In the genomic region with DNA sequence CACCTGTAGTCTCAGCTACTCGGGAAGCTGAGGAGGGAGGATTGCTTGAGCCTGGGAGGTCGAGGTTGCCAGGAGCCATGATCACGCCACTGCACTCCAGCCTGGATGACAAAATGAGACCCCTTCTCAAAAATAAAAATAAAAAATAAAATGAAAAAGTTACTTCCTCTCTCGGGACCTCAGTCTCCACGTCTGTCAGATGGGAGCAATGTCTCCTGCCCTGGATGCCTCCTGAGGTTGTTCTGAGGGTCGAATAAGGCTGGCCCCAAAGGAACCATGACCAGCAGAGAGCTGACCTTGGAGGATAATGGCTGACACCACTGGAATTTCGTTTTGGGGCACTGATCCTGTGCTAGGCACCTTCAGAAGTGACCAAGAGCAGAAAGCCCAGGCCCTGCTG, we compare ENCODE assay signal across 24 cellular contexts. TPM values are rescaled to one million over a fixed set of nuclear protein-coding genes. Genes with fewer than 3 reads are reported as not detected.
DNase-seq lines count a peak whose midpoint lies in the region; ATAC-seq, FAIRE-seq and TF ChIP-seq lines count a peak whose summit lies in the region.
"Had no signal": no experiment of that assay in that cellular context is flagged by ENCODE, and none has a peak within 500 bp of the region (broad histone marks: within the 10 kb centered on the region; RNA-seq: fewer than 3 reads in every experiment).

No MANE protein-coding gene starts in this region.

- peak overlapping the region; percentile 26 to 51 for H3K27ac Mint-ChIP-seq in stimulated activated naive CD8-positive, alpha-beta T cell treated with anti-CD3 and anti-CD28 coated beads, Interleukin-15, amount 100 ng/mL, for 72 hours
- no peak overlapping the region for H3K27ac Mint-ChIP-seq in astrocyte (ENCODE audit: unreplicated experiment)

- H3K4me2 ChIP-seq in astrocyte (ENCODE audit: low read length) (no peak overlapping the region), hepatocyte (no peak overlapping the region), smooth muscle cell (no peak overlapping the region)

- FAIRE-seq in astrocyte (lab: Jason Lieb, UNC): no peak
- FAIRE-seq: A204.1, D721Med, HTR-8/SVneo, RCC 7860 had no signal

- CTCF ChIA-PET in GM10248 (lab: Yijun Ruan, JAX): interaction anchor here (1.3 kb wide), 1 partner anchor 54 kb away, joined by 4 read pairs; no protein-coding TSS in a partner anchor

- H2AFZ ChIP-seq in astrocyte (ENCODE audit: low read depth, low read length): peak overlapping the region; percentile 16
- no peak overlapping the region for H2AFZ ChIP-seq in hepatocyte
- H2AFZ ChIP-seq in smooth muscle cell (ENCODE audit: low read depth): no peak overlapping the region

- H3K4me3 ChIP-seq in astrocyte (ENCODE audit: insufficient read depth, low read depth, low read length): no peak overlapping the region
- H3K4me3 ChIP-seq in hepatocyte: no peak overlapping the region
- H3K4me3 ChIP-seq in smooth muscle cell: no peak overlapping the region
- H3K4me3 ChIP-seq: SJSA1 had no signal

- no peaks in the 10 kb centered on the region for H3K36me3 Mint-ChIP-seq in astrocyte (ENCODE audit: low read depth, unreplicated experiment)

- H3K9ac ChIP-seq in astrocyte (ENCODE audit: low read length) (no peak overlapping the region), smooth muscle cell (ENCODE audit: low read depth) (no peak overlapping the region)

- H3K27me3 ChIP-seq in astrocyte (ENCODE audit: insufficient read depth, low read length) (no peaks in the 10 kb centered on the region), hepatocyte (no peaks in the 10 kb centered on the region), smooth muscle cell (ENCODE audit: low read depth) (no peaks in the 10 kb centered on the region)
- H3K27me3 ChIP-seq: SJSA1 had no signal

- POLR2A ChIA-PET in GM10248 (lab: Yijun Ruan, JAX): no interaction called here

- no peak for ATAC-seq in stimulated activated naive CD8-positive, alpha-beta T cell treated with anti-CD3 and anti-CD28 coated beads, Interleukin-15, amount 100 ng/mL, for 72 hours
- no peak for ATAC-seq in stimulated activated naive CD8-positive, alpha-beta T cell treated with anti-CD3 and anti-CD28 coated beads, Interleukin-15, Interleukin-2, amounts not matched to agents 100 U/mL and 50 U/mL, for 24 hours

- no peak overlapping the region for H3K27ac ChIP-seq in astrocyte (ENCODE audit: low read depth, low read length)
- peak overlapping the region; percentile 46 for H3K27ac ChIP-seq in hepatocyte
- peak overlapping the region; percentile 84 for H3K27ac ChIP-seq in smooth muscle cell (ENCODE audit: low read depth)

- H3K36me3 ChIP-seq in astrocyte (ENCODE audit: insufficient read depth, low read length) (no peaks in the 10 kb centered on the region), hepatocyte (replicated peaks; ENCODE audit: insufficient read depth, low read depth) (no peaks in the 10 kb centered on the region), smooth muscle cell (ENCODE audit: low read depth) (no peaks in the 10 kb centered on the region)
- H3K36me3 ChIP-seq: SJSA1 had no signal

- H3K4me3 Mint-ChIP-seq in stimulated activated naive CD8-positive, alpha-beta T cell treated with anti-CD3 and anti-CD28 coated beads, Interleukin-15, amount 100 ng/mL, for 72 hours: no peak overlapping the region
- H3K4me3 Mint-ChIP-seq in astrocyte (ENCODE audit: unreplicated experiment): no peak overlapping the region

- DNase-seq in stimulated activated naive CD8-positive, alpha-beta T cell treated with anti-CD3 and anti-CD28 coated beads, Interleukin-15, amount 100 ng/mL, for 72 hours: no peak
- DNase-seq in stimulated activated naive CD8-positive, alpha-beta T cell treated with anti-CD3 and anti-CD28 coated beads, Interleukin-15, Interleukin-2, amounts not matched to agents 100 U/mL and 50 U/mL, for 24 hours: no peak
- DNase-seq in astrocyte (ENCODE audit: low read depth) (no peak), hepatocyte (ENCODE audit: low spot score) (no peak), smooth muscle cell (lab: John Stamatoyannopoulos, UW; ENCODE audit: unreplicated experiment) (no peak), DMS79 treated with DMSO at 0.1 percent for 48 hours (lab: John Stamatoyannopoulos, UW) (no peak), GM10248 (ENCODE audit: extremely low spot score) (no peak)
- DNase-seq in activated naive CD4-positive, alpha-beta T cell treated with Interleukin-2 at 50 U/mL for 16 hours: no peak
- DNase-seq: DMS53, EL, GF-D8, H7, Kasumi-1, MM.1S, NCI-H1048, NCI-H1417 treated with DMSO at 0.1 percent for 48 hours, NCI-H187, NCI-H446, NCI-H526 had no signal

- no peaks in the 10 kb centered on the region for H3K9me2 ChIP-seq in hepatocyte (replicated peaks; ENCODE audit: insufficient read depth)

- peaks cover 6% of the 10 kb centered on the region for H3K4me1 Mint-ChIP-seq in stimulated activated naive CD8-positive, alpha-beta T cell treated with anti-CD3 and anti-CD28 coated beads, Interleukin-15, amount 100 ng/mL, for 72 hours
- peaks cover 13% of the 10 kb centered on the region for H3K4me1 Mint-ChIP-seq in astrocyte (ENCODE audit: low read depth, unreplicated experiment)

- H3K79me2 ChIP-seq in astrocyte (ENCODE audit: insufficient read depth, low read length): no peaks in the 10 kb centered on the region
- no peaks in the 10 kb centered on the region for H3K79me2 ChIP-seq in hepatocyte
- H3K79me2 ChIP-seq in smooth muscle cell (ENCODE audit: low read depth): no peaks in the 10 kb centered on the region

- H3F3A ChIP-seq in smooth muscle cell (ENCODE audit: low read depth): peaks cover 42% of the 10 kb centered on the region

- H3K4me1 ChIP-seq in astrocyte (ENCODE audit: insufficient read depth, low read length): peaks cover 11% of the 10 kb centered on the region
- peaks cover 22% of the 10 kb centered on the region for H3K4me1 ChIP-seq in hepatocyte (ENCODE audit: insufficient read depth)
- H3K4me1 ChIP-seq in smooth muscle cell (ENCODE audit: low read depth): peaks cover 13% of the 10 kb centered on the region

- no peak for TF ChIP-seq CTCF in astrocyte (IDR thresholded peaks at IDR 0.05; ENCODE audit: insufficient read depth, low read depth, low read length)
- no peak for TF ChIP-seq CTCF in hepatocyte (IDR thresholded peaks at IDR 0.05; ENCODE audit: poor library complexity)
- TF ChIP-seq CTCF in smooth muscle cell (IDR thresholded peaks at IDR 0.05; ENCODE audit: borderline replicate concordance, insufficient read depth, poor library complexity, severe bottlenecking): no peak
- no peak for TF ChIP-seq CTCF in GM10248 (IDR thresholded peaks at IDR 0.05; ENCODE audit: control extremely low read depth, extremely low read depth, low read depth, missing control alignments)

- 87% methylated on average over 7 of the region's 7 CpGs for WGBS in hepatocyte (ENCODE audit: low lambda C conversion rate, missing lambda C conversion rate)
- 85% methylated on average over 7 of the region's 7 CpGs for WGBS in smooth muscle cell (ENCODE audit: low lambda C conversion rate)

- H3K9me3 Mint-ChIP-seq in stimulated activated naive CD8-positive, alpha-beta T cell treated with anti-CD3 and anti-CD28 coated beads, Interleukin-15, amount 100 ng/mL, for 72 hours: no peaks in the 10 kb centered on the region
- no peaks in the 10 kb centered on the region for H3K9me3 Mint-ChIP-seq in astrocyte (ENCODE audit: unreplicated experiment)

- no peaks in the 10 kb centered on the region for H3K9me3 ChIP-seq in astrocyte (ENCODE audit: insufficient read depth, low read depth, low read length)
- H3K9me3 ChIP-seq in hepatocyte (ENCODE audit: low read depth): no peaks in the 10 kb centered on the region
- H3K9me3 ChIP-seq in smooth muscle cell (replicated peaks; ENCODE audit: low read depth): no peaks in the 10 kb centered on the region
- H3K9me3 ChIP-seq: SJSA1 had no signal

- H4K20me1 ChIP-seq in astrocyte (ENCODE audit: insufficient read depth, low read length): no peaks in the 10 kb centered on the region
- H4K20me1 ChIP-seq in hepatocyte (ENCODE audit: insufficient read depth, poor library complexity, severe bottlenecking): no peaks in the 10 kb centered on the region
- no peaks in the 10 kb centered on the region for H4K20me1 ChIP-seq in smooth muscle cell (ENCODE audit: low read depth)

- no peaks in the 10 kb centered on the region for H3K27me3 Mint-ChIP-seq in stimulated activated naive CD8-positive, alpha-beta T cell treated with anti-CD3 and anti-CD28 coated beads, Interleukin-15, amount 100 ng/mL, for 72 hours
- no peaks in the 10 kb centered on the region for H3K27me3 Mint-ChIP-seq in astrocyte (ENCODE audit: low read depth, unreplicated experiment)

RNA-seq across cellular contexts. Expression of gene RCOR1, which starts 13.6 kb away (rescaled TPM):
- 31.0 and 31.7 TPM in 2 replicates for total RNA-seq in astrocyte
- 27.0 and 30.2 TPM in 2 replicates for total RNA-seq in hepatocyte
- polyA plus RNA-seq in hepatocyte: 9.9 and 12.2 TPM in 2 replicates
- 25.7 and 29.3 TPM in 2 replicates for total RNA-seq in smooth muscle cell
- polyA plus RNA-seq in smooth muscle cell: 4.4 and 5.5 TPM in 2 replicates
